In genomic region chr19:41570639-41571112, GRCh38 we compare ENCODE assay signal across 8 cellular contexts. TPM values are rescaled to one million over a fixed set of nuclear protein-coding genes. Genes with fewer than 3 reads are reported as not detected.
A peak's percentile ranks its signal among the peaks of the same experiment; 100 is the strongest.
DNase-seq lines count a peak whose midpoint lies in the region; ATAC-seq and TF ChIP-seq lines count a peak whose summit lies in the region.

No MANE protein-coding gene starts in this region.

- H3K27ac ChIP-seq in CD4-positive, alpha-beta T cell (ENCODE audit: low read depth, low read length): no peak overlapping the region
- H3K27ac ChIP-seq in effector memory CD4-positive, alpha-beta T cell (ENCODE audit: insufficient read depth, low read length, poor library complexity, severe bottlenecking): no peak overlapping the region

- H3K36me3 Mint-ChIP-seq in CD4-positive, alpha-beta T cell (ENCODE audit: low read depth): peaks cover 39% of the 10 kb centered on the region
- H3K36me3 Mint-ChIP-seq in activated CD4-positive, alpha-beta memory T cell treated with anti-CD3 and anti-CD28 coated beads, Interleukin-2, amount 10 ng/mL, durations not matched to agents 7 days and 5 days (ENCODE audit: low read depth): peaks cover 42% of the 10 kb centered on the region

- H3K4me1 ChIP-seq in effector memory CD4-positive, alpha-beta T cell (ENCODE audit: control insufficient read depth, insufficient read depth, low read length, poor library complexity, severe bottlenecking): peaks cover 5% of the 10 kb centered on the region
- no peaks in the 10 kb centered on the region for H3K4me1 ChIP-seq in mucosa of descending colon (ENCODE audit: low read depth)

- H3K36me3 ChIP-seq in effector memory CD4-positive, alpha-beta T cell (ENCODE audit: control insufficient read depth, insufficient read depth, low read length): peaks cover 15% of the 10 kb centered on the region
- no peaks in the 10 kb centered on the region for H3K36me3 ChIP-seq in mucosa of descending colon (ENCODE audit: low read depth)

- no peaks in the 10 kb centered on the region for H3K27me3 Mint-ChIP-seq in CD4-positive, alpha-beta T cell
- H3K27me3 Mint-ChIP-seq in activated CD4-positive, alpha-beta memory T cell treated with anti-CD3 and anti-CD28 coated beads, Interleukin-2, amount 10 ng/mL, durations not matched to agents 7 days and 5 days: no peaks in the 10 kb centered on the region

- CTCF ChIA-PET in CD4-positive, alpha-beta T cell (lab: Charles Lee): interaction anchor here (0.7 to 2.8 kb wide), 22 partner anchors 8 to 366 kb away, joined by 3 to 39 read pairs (median 6); partner anchors contain the start of gene DMAC2
- CTCF ChIA-PET in activated CD4-positive, alpha-beta memory T cell treated with anti-CD3 and anti-CD28 coated beads, Interleukin-2, amount 10 ng/mL, durations not matched to agents 7 days and 5 days (lab: Charles Lee): interaction anchor here (0.7 to 9.3 kb wide), 16 partner anchors 9 to 367 kb away, joined by 3 to 193 read pairs (median 5); partner anchors contain the start of genes B9D2 and DMAC2

- no peaks in the 10 kb centered on the region for H3K9me3 Mint-ChIP-seq in CD4-positive, alpha-beta T cell
- no peaks in the 10 kb centered on the region for H3K9me3 Mint-ChIP-seq in activated CD4-positive, alpha-beta memory T cell treated with anti-CD3 and anti-CD28 coated beads, Interleukin-2, amount 10 ng/mL, durations not matched to agents 7 days and 5 days

- ATAC-seq in CD4-positive, alpha-beta T cell (ENCODE audit: poor library complexity): peak; percentile 97
- peak; percentile 72 for ATAC-seq in HG03196 (IDR thresholded peaks at IDR 0.05; ENCODE audit: unreplicated experiment)
- peak; percentile 96 for ATAC-seq in mucosa of descending colon
- ATAC-seq in GM18502 (IDR thresholded peaks at IDR 0.05; ENCODE audit: poor library complexity, unreplicated experiment): no peak

- peaks cover 44% of the 10 kb centered on the region for H3K4me1 Mint-ChIP-seq in CD4-positive, alpha-beta T cell (ENCODE audit: low read depth)
- H3K4me1 Mint-ChIP-seq in activated CD4-positive, alpha-beta memory T cell treated with anti-CD3 and anti-CD28 coated beads, Interleukin-2, amount 10 ng/mL, durations not matched to agents 7 days and 5 days: peaks cover 31% of the 10 kb centered on the region

- H3K27me3 ChIP-seq in CD4-positive, alpha-beta T cell (ENCODE audit: control insufficient read depth, insufficient read depth, low read length): no peaks in the 10 kb centered on the region
- no peaks in the 10 kb centered on the region for H3K27me3 ChIP-seq in effector memory CD4-positive, alpha-beta T cell (replicated peaks; ENCODE audit: control insufficient read depth, insufficient read depth, low read length, poor library complexity, severe bottlenecking)

- no peaks in the 10 kb centered on the region for H3K9me3 ChIP-seq in CD4-positive, alpha-beta T cell (ENCODE audit: control insufficient read depth, low read length)
- no peaks in the 10 kb centered on the region for H3K9me3 ChIP-seq in effector memory CD4-positive, alpha-beta T cell (ENCODE audit: control insufficient read depth, low read length)
- no peaks in the 10 kb centered on the region for H3K9me3 ChIP-seq in mucosa of descending colon

- H3K4me3 Mint-ChIP-seq in CD4-positive, alpha-beta T cell: no peak overlapping the region
- no peak overlapping the region for H3K4me3 Mint-ChIP-seq in activated CD4-positive, alpha-beta memory T cell treated with anti-CD3 and anti-CD28 coated beads, Interleukin-2, amount 10 ng/mL, durations not matched to agents 7 days and 5 days

- peak; percentile 74 to 88 (median 82) for DNase-seq in CD4-positive, alpha-beta T cell
- DNase-seq in NCI-H82 (lab: John Stamatoyannopoulos, UW) (peak; percentile 93), mucosa of descending colon (peak; percentile 81 to 92 (median 84))
- peak; percentile 87 for DNase-seq in activated CD4-positive, alpha-beta memory T cell treated with anti-CD3 and anti-CD28 coated beads, Interleukin-2, amount 10 ng/mL, durations not matched to agents 7 days and 5 days
- peak; percentile 68 to 77 (median 73) for DNase-seq in effector memory CD4-positive, alpha-beta T cell
- DNase-seq in stimulated activated CD8-positive, alpha-beta memory T cell treated with anti-CD3 and anti-CD28 coated beads, Interleukin-4, amount 100 ng/mL, for 1 hour (ENCODE audit: low read depth in 2 of 2, low spot score in 1 of 2): peak; percentile 58 to 69

- H3K27ac Mint-ChIP-seq in CD4-positive, alpha-beta T cell: peak overlapping the region; percentile 34
- H3K27ac Mint-ChIP-seq in activated CD4-positive, alpha-beta memory T cell treated with anti-CD3 and anti-CD28 coated beads, Interleukin-2, amount 10 ng/mL, durations not matched to agents 7 days and 5 days: no peak overlapping the region

- peak; percentile 95 for TF ChIP-seq CTCF in CD4-positive, alpha-beta T cell (IDR thresholded peaks at IDR 0.05)
- peak; percentile 78 for TF ChIP-seq CTCF in mucosa of descending colon (IDR thresholded peaks at IDR 0.05)

- intact Hi-C loops in CD4-positive, alpha-beta T cell (cut with DNase I, micrococcal nuclease): loop anchor here (1.0 to 10.0 kb wide), 4 partner anchors 54 to 366 kb away; no protein-coding TSS in a partner anchor
- intact Hi-C loops in mucosa of descending colon (cut with DNase I, micrococcal nuclease): loop anchor here (5.0 to 10.0 kb wide), 2 partner anchors 123 to 316 kb away; no protein-coding TSS in a partner anchor

- POLR2A ChIA-PET in CD4-positive, alpha-beta T cell (lab: Charles Lee): interaction anchor here (0.6 to 5.3 kb wide), 10 partner anchors 9 to 1423 kb away, joined by 3 to 19 read pairs (median 4); no protein-coding TSS in a partner anchor
- POLR2A ChIA-PET in activated CD4-positive, alpha-beta memory T cell treated with anti-CD3 and anti-CD28 coated beads, Interleukin-2, amount 10 ng/mL, durations not matched to agents 7 days and 5 days (lab: Charles Lee): interaction anchor here (0.9 to 3.3 kb wide), 9 partner anchors 11 to 121 kb away, joined by 3 to 25 read pairs (median 4); no protein-coding TSS in a partner anchor

- H3K4me3 ChIP-seq in effector memory CD4-positive, alpha-beta T cell (ENCODE audit: insufficient read depth, low read depth, low read length, poor library complexity, severe bottlenecking): no peak overlapping the region
- H3K4me3 ChIP-seq in mucosa of descending colon: no peak overlapping the region

RNA-seq across cellular contexts. Expression of gene CEACAM21, which starts 5.3 kb away (rescaled TPM):
- 10 to 100 TPM; 30.7 to 34.9 TPM for total RNA-seq in CD4-positive, alpha-beta T cell
- 10 to 100 TPM; 77.0 to 77.8 TPM for total RNA-seq in activated CD4-positive, alpha-beta memory T cell treated with anti-CD3 and anti-CD28 coated beads, Interleukin-2, amount 10 ng/mL, durations not matched to agents 7 days and 5 days
- 1 to 10 TPM; 1.4 to 2.1 (median 1.9) TPM for total RNA-seq in mucosa of descending colon

RNA-seq across cellular contexts. Expression of gene CEACAM4, which starts 56.2 kb away (rescaled TPM):
- total RNA-seq in CD4-positive, alpha-beta T cell: under 1 TPM; 0.36 to 0.84 TPM
- not detected for total RNA-seq in activated CD4-positive, alpha-beta memory T cell treated with anti-CD3 and anti-CD28 coated beads, Interleukin-2, amount 10 ng/mL, durations not matched to agents 7 days and 5 days
- total RNA-seq in mucosa of descending colon: 1 to 10 TPM in 1 of 3 donors, under 1 TPM in 1, not detected in 1; 0.25 to 1.2 TPM

Comparison
In these comparisons a context has a peak if more than half of its experiments do, and no peak if none do; other contexts are left out.
1. RNA of gene CEACAM21, which starts 5.3 kb away (total RNA-seq): 77.0 to 77.8 TPM in activated CD4-positive, alpha-beta memory T cell treated with anti-CD3 and anti-CD28 coated beads, Interleukin-2, amount 10 ng/mL, durations not matched to agents 7 days and 5 days and 30.7 to 34.9 TPM in CD4-positive, alpha-beta T cell; 1.4 to 2.1 TPM in mucosa of descending colon; every median in the first group is over 10 times any median in the second.
2. Peak in every context shown above with its lines, with median percentiles within 50 percentile points of each other: DNase-seq.